Comparison of ENCODE assay signal across 9 cellular contexts in genomic region chr1:226675720-226676357, GRCh38.
DNase-seq lines count a peak whose midpoint lies in the region; ATAC-seq and TF ChIP-seq lines count a peak whose summit lies in the region.
"Had no signal": no experiment of that assay in that cellular context is flagged by ENCODE, and none has a peak within 500 bp of the region (broad histone marks: within the 10 kb centered on the region; RNA-seq: fewer than 3 reads in every experiment).

No MANE protein-coding gene starts in this region.

- H3K9me3 ChIP-seq in right lobe of liver (no peaks in the 10 kb centered on the region), testis (no peaks in the 10 kb centered on the region)

- H3K4me1 ChIP-seq in right lobe of liver: peaks cover 0 to 14% (median 2%) of the 10 kb centered on the region in 4 donors
- peaks cover 69% of the 10 kb centered on the region for H3K4me1 ChIP-seq in testis

- no peak for TF ChIP-seq POLR2A in right lobe of liver (IDR thresholded peaks at IDR 0.05)
- no peak for TF ChIP-seq POLR2A in testis (IDR thresholded peaks at IDR 0.05)

- no peak for TF ChIP-seq CTCF in right lobe of liver (IDR thresholded peaks at IDR 0.05)
- no peak for TF ChIP-seq CTCF in testis (IDR thresholded peaks at IDR 0.05)

- peak overlapping the region; percentile 2 to 76 (median 44) for H3K27ac ChIP-seq in right lobe of liver
- H3K27ac ChIP-seq in testis: peak overlapping the region; percentile 84 to 88

- H3K27me3 ChIP-seq in right lobe of liver (no peaks in the 10 kb centered on the region), testis (no peaks in the 10 kb centered on the region)

- intact Hi-C loops in right lobe of liver (cut with DNase I) (no loop called here), testis (cut with DNase I; ENCODE audit: low total_unique reads) (no loop called here)

- peaks cover 100% of the 10 kb centered on the region for H3K4me1 Mint-ChIP-seq in activated naive CD4-positive, alpha-beta T cell treated with anti-CD3 and anti-CD28 coated beads, Interleukin-2, amount 50 U/mL, for 24 hours

- H3K4me3 ChIP-seq in right lobe of liver (no peak overlapping the region), testis (no peak overlapping the region)

- peaks cover 8% of the 10 kb centered on the region for H3K36me3 Mint-ChIP-seq in activated naive CD4-positive, alpha-beta T cell treated with anti-CD3 and anti-CD28 coated beads, Interleukin-2, amount 50 U/mL, for 24 hours

- DNase-seq in activated naive CD4-positive, alpha-beta T cell treated with Interleukin-2 at 50 U/mL for 16 hours: peak; percentile 21
- DNase-seq in activated naive CD4-positive, alpha-beta T cell (lab: John Stamatoyannopoulos, UW): no peak
- DNase-seq in right lobe of liver: no peak
- no peak for DNase-seq in testis
- DNase-seq in DMS153 (lab: John Stamatoyannopoulos, UW): no peak
- DNase-seq in NCI-H2171 treated with DMSO at 0.1 percent for 48 hours (lab: John Stamatoyannopoulos, UW): no peak
- no peak for DNase-seq in NCI-H345 (lab: John Stamatoyannopoulos, UW)
- DNase-seq: NCI-H1417 treated with DMSO at 0.1 percent for 48 hours had no signal

- no peak for ATAC-seq in right lobe of liver

- peak overlapping the region; percentile 69 for H3K4me3 Mint-ChIP-seq in activated naive CD4-positive, alpha-beta T cell treated with anti-CD3 and anti-CD28 coated beads, Interleukin-2, amount 50 U/mL, for 24 hours

- no peaks in the 10 kb centered on the region for H3K27me3 Mint-ChIP-seq in activated naive CD4-positive, alpha-beta T cell treated with anti-CD3 and anti-CD28 coated beads, Interleukin-2, amount 50 U/mL, for 24 hours

- no peaks in the 10 kb centered on the region for H3K9me3 Mint-ChIP-seq in activated naive CD4-positive, alpha-beta T cell treated with anti-CD3 and anti-CD28 coated beads, Interleukin-2, amount 50 U/mL, for 24 hours

- H3K36me3 ChIP-seq in right lobe of liver: no peaks in the 10 kb centered on the region
- no peaks in the 10 kb centered on the region for H3K36me3 ChIP-seq in testis (ENCODE audit: low read depth, missing control alignments)

- WGBS in right lobe of liver (ENCODE audit: insufficient coverage, low coverage, low lambda C conversion rate, missing lambda C conversion rate): 69% methylated on average over 4 of the region's 7 CpGs
- WGBS in testis, 2 donors: 78 to 82% methylated on average over 7 of the region's 7 CpGs

- H3K27ac Mint-ChIP-seq in activated naive CD4-positive, alpha-beta T cell treated with anti-CD3 and anti-CD28 coated beads, Interleukin-2, amount 50 U/mL, for 24 hours: peak overlapping the region; percentile 95
